In genomic region chr2:130963849-130964793, GRCh38 we compare ENCODE assay signal across 8 cellular contexts.
DNase-seq lines count a peak whose midpoint lies in the region; ATAC-seq and TF ChIP-seq lines count a peak whose summit lies in the region.

No MANE protein-coding gene starts in this region.

- peak overlapping the region; percentile 86 for H3K4me2 ChIP-seq in PC-3 (ENCODE audit: low read length)

- H3K9me3 Mint-ChIP-seq in activated CD4-positive, alpha-beta T cell treated with anti-CD3 and anti-CD28 coated beads, Interleukin-2, amount 10 ng/mL, durations not matched to agents 24 days and 14 days: no peaks in the 10 kb centered on the region

- intact Hi-C loops in activated CD4-positive, alpha-beta T cell treated with anti-CD3 and anti-CD28 coated beads, Interleukin-2, amount 10 ng/mL, durations not matched to agents 24 days and 14 days (cut with micrococcal nuclease): no loop called here
- intact Hi-C loops in PC-3 (cut with micrococcal nuclease): no loop called here
- intact Hi-C loops in head of caudate nucleus (cut with DNase I): no loop called here

- peaks cover 4% of the 10 kb centered on the region for H3K36me3 Mint-ChIP-seq in activated CD4-positive, alpha-beta T cell treated with anti-CD3 and anti-CD28 coated beads, Interleukin-2, amount 10 ng/mL, durations not matched to agents 24 days and 14 days (ENCODE audit: low read depth)

- peaks cover 12% of the 10 kb centered on the region for H3K4me1 Mint-ChIP-seq in activated CD4-positive, alpha-beta T cell treated with anti-CD3 and anti-CD28 coated beads, Interleukin-2, amount 10 ng/mL, durations not matched to agents 24 days and 14 days

- no peaks in the 10 kb centered on the region for H4K20me1 ChIP-seq in PC-3 (ENCODE audit: low read length)

- no peaks in the 10 kb centered on the region for H3K36me3 ChIP-seq in PC-3 (ENCODE audit: low read depth, low read length)

- H3K27ac ChIP-seq in PC-3 (ENCODE audit: low read length): no peak overlapping the region

- H3F3A ChIP-seq in PC-3 (ENCODE audit: low read length, unreplicated experiment): no peaks in the 10 kb centered on the region

- H3K4me3 Mint-ChIP-seq in activated CD4-positive, alpha-beta T cell treated with anti-CD3 and anti-CD28 coated beads, Interleukin-2, amount 10 ng/mL, durations not matched to agents 24 days and 14 days: peak overlapping the region; percentile 75

- POLR2A ChIA-PET in PC-3 (lab: Charles Lee; ENCODE audit: unreplicated experiment): no interaction called here

- H3K27me3 Mint-ChIP-seq in activated CD4-positive, alpha-beta T cell treated with anti-CD3 and anti-CD28 coated beads, Interleukin-2, amount 10 ng/mL, durations not matched to agents 24 days and 14 days: peaks cover 50% of the 10 kb centered on the region

- peaks cover 4% of the 10 kb centered on the region; the same call in 1 of the 2 replicates for H3K27me3 ChIP-seq in PC-3 (ENCODE audit: low read length)

- H2AFZ ChIP-seq in PC-3 (ENCODE audit: low read length): no peak overlapping the region; the same call in 1 of the 2 replicates

- peak; percentile 57 for DNase-seq in activated CD4-positive, alpha-beta T cell treated with anti-CD3 and anti-CD28 coated beads, Interleukin-2, amount 10 ng/mL, durations not matched to agents 24 days and 14 days
- no peak for DNase-seq in activated CD4-positive, alpha-beta T cell treated with anti-CD3 and anti-CD28 coated beads, Interleukin-2, amount 50 U/mL, for 1 hour
- DNase-seq in PC-3: peak; percentile 43
- DNase-seq in head of caudate nucleus: peak in 37 of 42 donors; percentile 19 to 78 (median 56)
- peak; percentile 42 for DNase-seq in stimulated activated CD8-positive, alpha-beta memory T cell treated with anti-CD3 and anti-CD28 coated beads, Interleukin-4, amount 100 ng/mL, for 48 hours
- DNase-seq in CD1c-positive myeloid dendritic cell (ENCODE audit: extremely low spot score): no peak
- DNase-seq in HT-29 (ENCODE audit: low spot score): no peak

- H3K27ac Mint-ChIP-seq in activated CD4-positive, alpha-beta T cell treated with anti-CD3 and anti-CD28 coated beads, Interleukin-2, amount 10 ng/mL, durations not matched to agents 24 days and 14 days: no peak overlapping the region

- H3K4me1 ChIP-seq in PC-3 (ENCODE audit: insufficient read depth, low read length): no peaks in the 10 kb centered on the region

- BruUV-seq in PC-3 (replicated peaks; lab: Mats Ljungman, UMichigan): no TSS peak

- peak overlapping the region; percentile 65 for H3K4me3 ChIP-seq in PC-3 (ENCODE audit: low read length)

- peak; percentile 63 for TF ChIP-seq CTCF in PC-3 (conservative IDR thresholded peaks at IDR 0.05; ENCODE audit: low read depth, low read length)

- no peaks in the 10 kb centered on the region for H3K9me3 ChIP-seq in PC-3 (ENCODE audit: low read length)

- ATAC-seq in PC-3 (peak; percentile 74), GM19324 (IDR thresholded peaks at IDR 0.05; ENCODE audit: low FRiP score, unreplicated experiment) (no peak)

- H3K9me2 ChIP-seq in PC-3 (replicated peaks; ENCODE audit: low read length): no peaks in the 10 kb centered on the region

- CTCF ChIA-PET in PC-3 (lab: Charles Lee): no interaction called here

- H3K9ac ChIP-seq in PC-3 (ENCODE audit: low read length): no peak overlapping the region

- no peaks in the 10 kb centered on the region for H3K79me2 ChIP-seq in PC-3 (ENCODE audit: low read length)

Comparison
In these comparisons a context has a peak if more than half of its experiments do, and no peak if none do; other contexts are left out.
1. DNase-seq: peak in activated CD4-positive, alpha-beta T cell treated with anti-CD3 and anti-CD28 coated beads, Interleukin-2, amount 10 ng/mL, durations not matched to agents 24 days and 14 days (single experiment), PC-3 (single experiment), head of caudate nucleus (37 of 42) and stimulated activated CD8-positive, alpha-beta memory T cell treated with anti-CD3 and anti-CD28 coated beads, Interleukin-4, amount 100 ng/mL, for 48 hours (single experiment); none in activated CD4-positive, alpha-beta T cell treated with anti-CD3 and anti-CD28 coated beads, Interleukin-2, amount 50 U/mL, for 1 hour (single experiment), CD1c-positive myeloid dendritic cell (single experiment) and HT-29 (single experiment).